Comparison of ENCODE assay signal across 8 cellular contexts in the genomic region with DNA sequence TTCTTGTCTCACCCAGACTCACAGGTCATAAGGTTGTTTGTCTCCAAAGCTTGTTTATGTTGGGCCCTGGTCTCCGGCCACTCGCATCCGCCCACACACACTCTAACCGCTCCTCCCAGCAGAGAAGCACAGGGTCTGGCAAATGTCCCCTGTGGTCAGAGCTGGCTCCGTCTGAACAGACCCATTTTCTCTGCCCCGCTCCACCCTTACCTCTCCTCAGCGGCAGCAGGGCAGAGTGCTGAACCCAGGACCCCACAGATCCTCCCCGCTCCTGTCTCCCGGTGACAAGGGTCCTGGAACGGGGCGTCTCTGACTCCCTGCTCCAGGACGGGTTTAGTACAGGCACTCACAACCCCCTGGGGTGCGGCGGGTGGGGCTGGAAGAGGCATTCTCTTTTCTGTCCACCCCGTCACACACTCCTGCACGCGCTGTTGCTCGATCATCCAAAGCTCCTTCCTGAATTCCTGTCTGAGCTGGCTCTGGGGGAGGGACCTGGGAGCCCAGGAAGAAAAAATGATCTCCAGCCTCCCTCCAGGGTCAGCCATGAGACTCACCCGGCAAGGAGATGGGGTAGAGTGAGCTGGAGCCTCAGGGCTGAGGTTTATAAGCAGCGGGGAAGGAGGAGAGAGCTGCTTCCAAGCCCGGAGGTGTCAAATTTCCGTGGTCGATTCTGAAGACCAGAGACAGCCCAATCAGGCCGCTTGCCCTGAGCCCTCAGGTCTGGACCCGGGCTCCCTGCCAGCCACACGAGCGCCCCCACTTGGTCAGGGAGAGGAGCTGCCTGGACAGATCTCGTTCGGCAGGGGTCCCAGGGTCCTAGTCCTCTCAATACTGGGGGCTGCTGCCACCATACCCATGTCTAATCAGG. TPM values are rescaled to one million over a fixed set of nuclear protein-coding genes. Genes with fewer than 3 reads are reported as not detected.
DNase-seq lines count a peak whose midpoint lies in the region; ATAC-seq and TF ChIP-seq lines count a peak whose summit lies in the region.

Gene S100A13 (minus strand): TSS at position 577 of the 868 bp plus-strand sequence. CDS start 1,033 bp downstream, outside the sequence.

- no peaks in the 10 kb centered on the region for H3K9me2 ChIP-seq in PC-3 (replicated peaks; ENCODE audit: low read length)

- H3K79me2 ChIP-seq in PC-3 (ENCODE audit: low read length): peaks cover 36% of the 10 kb centered on the region

- DNase-seq in COLO668 (lab: John Stamatoyannopoulos, UW; ENCODE audit: unreplicated experiment): peak; percentile 93
- peak; percentile 95 for DNase-seq in HT1080 (ENCODE audit: low read depth)
- peak; percentile 97 for DNase-seq in PC-3
- DNase-seq in colonic mucosa: peak; percentile 84
- DNase-seq in kidney epithelial cell (ENCODE audit: low read depth): peak; percentile 87
- peak; percentile 85 for DNase-seq in spleen
- no peak for DNase-seq in AML-193 (lab: John Stamatoyannopoulos, UW)
- DNase-seq in activated CD8-positive, alpha-beta memory T cell treated with anti-CD3 and anti-CD28 coated beads for 24 hours: no peak

- peak within 1 kb of the TSS; percentile 96 for H3K4me2 ChIP-seq in PC-3 (ENCODE audit: low read length)

- H3K9ac ChIP-seq in PC-3 (ENCODE audit: low read length) (peak within 1 kb of the TSS; percentile 88), colonic mucosa (ENCODE audit: low read depth in 2 of 2, low read length in 2 of 2) (peak within 1 kb of the TSS; percentile 74 to 78)

- peaks cover 33% of the 10 kb centered on the region for H3K4me1 ChIP-seq in PC-3 (ENCODE audit: insufficient read depth, low read length)
- H3K4me1 ChIP-seq in colonic mucosa: peaks cover 9% of the 10 kb centered on the region
- peaks cover 0 to 84% (median 32%) of the 10 kb centered on the region in 6 donors for H3K4me1 ChIP-seq in spleen

- H3K27me3 ChIP-seq in PC-3 (ENCODE audit: low read length) (no peaks in the 10 kb centered on the region), colonic mucosa (no peaks in the 10 kb centered on the region), kidney epithelial cell (ENCODE audit: control insufficient read depth, insufficient read depth, low read length) (no peaks in the 10 kb centered on the region), spleen (replicated peaks in 1 of 7) (no peaks in the 10 kb centered on the region)

- no peaks in the 10 kb centered on the region for H3K9me3 ChIP-seq in PC-3 (ENCODE audit: low read length)
- H3K9me3 ChIP-seq in colonic mucosa: no peaks in the 10 kb centered on the region
- no peaks in the 10 kb centered on the region for H3K9me3 ChIP-seq in spleen

- H4K20me1 ChIP-seq in PC-3 (ENCODE audit: low read length): no peaks in the 10 kb centered on the region

- TF ChIP-seq POLR2A in spleen (IDR thresholded peaks at IDR 0.05): no peak

- CTCF ChIA-PET in PC-3 (lab: Charles Lee): interaction anchor here (0.6 to 2.1 kb wide), 10 partner anchors 9 to 549 kb away, joined by 3 to 18 read pairs (median 5); partner anchors contain the start of gene S100A16

- H3F3A ChIP-seq in PC-3 (ENCODE audit: low read length, unreplicated experiment): no peaks in the 10 kb centered on the region

- peak within 1 kb of the TSS; percentile 84 for H3K4me3 ChIP-seq in PC-3 (ENCODE audit: low read length)
- peak within 1 kb of the TSS; percentile 42 for H3K4me3 ChIP-seq in colonic mucosa
- H3K4me3 ChIP-seq in kidney epithelial cell (ENCODE audit: low read depth, low read length): peak within 1 kb of the TSS; percentile 58
- H3K4me3 ChIP-seq in spleen: peak within 1 kb of the TSS in 7 of 8 donors; percentile 28 to 62 (median 32)

- intact Hi-C loops in PC-3 (cut with micrococcal nuclease) (loop anchor here (2.0 kb wide), 1 partner anchor 14 kb away; the partner anchor contains the start of gene S100A16), colonic mucosa (cut with DNase I) (no loop called here), spleen (cut with DNase I; ENCODE audit: low total_unique reads) (no loop called here)

- H2AFZ ChIP-seq in PC-3 (ENCODE audit: low read length): peak within 1 kb of the TSS; percentile 51

- BruUV-seq in PC-3 (replicated peaks; lab: Mats Ljungman, UMichigan): TSS peak; percentile 73

- ATAC-seq in PC-3: peak; percentile 88

- H3K27ac ChIP-seq in PC-3 (ENCODE audit: low read length) (peak within 1 kb of the TSS; percentile 79), colonic mucosa (peak within 1 kb of the TSS; percentile 74), spleen (peak within 1 kb of the TSS; percentile 62 to 87 (median 81))

- TF ChIP-seq CTCF in PC-3 (conservative IDR thresholded peaks at IDR 0.05; ENCODE audit: low read depth, low read length) (peak; percentile 95), colonic mucosa (IDR thresholded peaks at IDR 0.05) (peak; percentile 53), kidney epithelial cell (IDR thresholded peaks at IDR 0.05; ENCODE audit: insufficient read depth, low read length, poor library complexity, severe bottlenecking) (peak; percentile 88), spleen (IDR thresholded peaks at IDR 0.05 in 8 of 11, conservative IDR thresholded peaks at IDR 0.05 in 3 of 11) (peak in 9 of 11 experiments; percentile 23 to 51 (median 36))

- H3K36me3 ChIP-seq in PC-3 (ENCODE audit: low read depth, low read length) (peaks cover 29% of the 10 kb centered on the region), colonic mucosa (no peaks in the 10 kb centered on the region), kidney epithelial cell (ENCODE audit: control insufficient read depth, insufficient read depth, low read length) (no peaks in the 10 kb centered on the region), spleen (peaks cover 0 to 11% (median 0%) of the 10 kb centered on the region in 6 donors)

- WGBS in spleen, 5 donors: 20 to 49% (median 40%) methylated on average over 26 to 29 of the region's 29 CpGs

- POLR2A ChIA-PET in PC-3 (lab: Charles Lee; ENCODE audit: unreplicated experiment): interaction anchor here (0.5 to 1.6 kb wide), 15 partner anchors 9 to 294 kb away, joined by 3 to 25 read pairs (median 4); partner anchors contain the start of genes ILF2, INTS3 and S100A16

RNA-seq across cellular contexts. Expression of gene S100A13, which starts in this region (rescaled TPM):
- 71.0 and 106 TPM in 2 replicates for total RNA-seq in HT1080 (2014; rRNA removed; shearing (Covaris generic))
- polyA plus RNA-seq in HT1080 (2015; cell fraction: cytosol; rRNA removed): 120 and 130 TPM in 2 replicates
- polyA plus RNA-seq in HT1080 (2015; cell fraction: nucleus; rRNA removed): 77.6 and 83.5 TPM in 2 replicates
- total RNA-seq in PC-3 (2014; rRNA removed) (307 and 350 TPM in 2 replicates), colonic mucosa (10 to 100 TPM; 45.2 to 67.2 TPM), kidney epithelial cell (171 and 183 TPM in 2 replicates), spleen (100 to 1,000 TPM in 1 of 7 donors, 10 to 100 TPM in 6; 48.8 to 103 (median 72.4) TPM)
- 100 to 1,000 TPM; 118 to 146 (median 143) TPM for polyA plus RNA-seq in spleen

Comparison
In these comparisons a context has a peak if more than half of its experiments do, and no peak if none do; other contexts are left out.
1. DNase-seq: peak in COLO668 (single experiment), HT1080 (single experiment), PC-3 (single experiment), colonic mucosa (single experiment), kidney epithelial cell (single experiment) and spleen (single experiment); none in AML-193 (0 of 2) and activated CD8-positive, alpha-beta memory T cell treated with anti-CD3 and anti-CD28 coated beads for 24 hours (single experiment).
2. H3K4me3 ChIP-seq: peak in every context shown above with its lines; median percentile 84 in PC-3; 58 in kidney epithelial cell; 42 in colonic mucosa; 32 in spleen.
3. CTCF ChIP-seq: peak in every context shown above with its lines; median percentile 95 in PC-3; 88 in kidney epithelial cell; 53 in colonic mucosa; 36 in spleen.
4. Peak in every context shown above with its lines, with median percentiles within 50 percentile points of each other: H3K27ac ChIP-seq.